In genomic region chr2:226873051-226873620, GRCh38 we compare ENCODE assay signal across 9 cellular contexts. TPM values are rescaled to one million over a fixed set of nuclear protein-coding genes. Genes with fewer than 3 reads are reported as not detected.
A peak's percentile ranks its signal among the peaks of the same experiment; 100 is the strongest.
DNase-seq lines count a peak whose midpoint lies in the region; ATAC-seq and TF ChIP-seq lines count a peak whose summit lies in the region.
"Had no signal": no experiment of that assay in that cellular context is flagged by ENCODE, and none has a peak within 500 bp of the region (broad histone marks: within the 10 kb centered on the region; RNA-seq: fewer than 3 reads in every experiment).

No MANE protein-coding gene starts in this region.

- peak; percentile 55 for ATAC-seq in HG02884 (IDR thresholded peaks at IDR 0.05; ENCODE audit: unreplicated experiment)

- no peak overlapping the region for H2AFZ ChIP-seq in hepatocyte

- peak overlapping the region; percentile 77 for H3K27ac Mint-ChIP-seq in activated CD4-positive, alpha-beta memory T cell treated with anti-CD3 and anti-CD28 coated beads for 36 hours
- H3K27ac Mint-ChIP-seq in activated CD4-positive, alpha-beta memory T cell treated with anti-CD3 and anti-CD28 coated beads, Interleukin-2, amount 10 ng/mL, durations not matched to agents 7 days and 5 days: no peak overlapping the region

- no peaks in the 10 kb centered on the region for H3K79me2 ChIP-seq in hepatocyte

- H3K4me1 ChIP-seq in hepatocyte (ENCODE audit: insufficient read depth): no peaks in the 10 kb centered on the region
- H3K4me1 ChIP-seq in Peyer's patch: no peaks in the 10 kb centered on the region

- intact Hi-C loops in activated CD4-positive, alpha-beta memory T cell treated with anti-CD3 and anti-CD28 coated beads for 36 hours (cut with micrococcal nuclease): loop anchor here (1.0 kb wide), 2 partner anchors 31 to 34 kb away; no protein-coding TSS in a partner anchor

- no peak for TF ChIP-seq POLR2A in Peyer's patch (IDR thresholded peaks at IDR 0.05)

- TF ChIP-seq CTCF in hepatocyte (IDR thresholded peaks at IDR 0.05; ENCODE audit: poor library complexity) (no peak), Peyer's patch (IDR thresholded peaks at IDR 0.05) (no peak)

- 70% methylated on average over 2 of the region's 2 CpGs for WGBS in hepatocyte (ENCODE audit: low lambda C conversion rate, missing lambda C conversion rate)

- no peaks in the 10 kb centered on the region for H4K20me1 ChIP-seq in hepatocyte (ENCODE audit: insufficient read depth, poor library complexity, severe bottlenecking)

- no peaks in the 10 kb centered on the region for H3K9me3 ChIP-seq in hepatocyte (ENCODE audit: low read depth)
- H3K9me3 ChIP-seq in Peyer's patch: no peaks in the 10 kb centered on the region
- H3K9me3 ChIP-seq: SJSA1 had no signal

- no peaks in the 10 kb centered on the region for H3K9me2 ChIP-seq in hepatocyte (replicated peaks; ENCODE audit: insufficient read depth)

- peaks cover 24% of the 10 kb centered on the region for H3K4me1 Mint-ChIP-seq in activated CD4-positive, alpha-beta memory T cell treated with anti-CD3 and anti-CD28 coated beads for 36 hours (ENCODE audit: low read depth)
- H3K4me1 Mint-ChIP-seq in activated CD4-positive, alpha-beta memory T cell treated with anti-CD3 and anti-CD28 coated beads, Interleukin-2, amount 10 ng/mL, durations not matched to agents 7 days and 5 days: peaks cover 15% of the 10 kb centered on the region

- H3K27me3 ChIP-seq in hepatocyte: no peaks in the 10 kb centered on the region
- no peaks in the 10 kb centered on the region for H3K27me3 ChIP-seq in Peyer's patch
- H3K27me3 ChIP-seq: SJSA1 had no signal

- H3K27ac ChIP-seq in hepatocyte: no peak overlapping the region
- H3K27ac ChIP-seq in Peyer's patch: no peak overlapping the region
- H3K27ac ChIP-seq: SJSA1 had no signal

- H3K36me3 ChIP-seq in hepatocyte (replicated peaks; ENCODE audit: insufficient read depth, low read depth) (no peaks in the 10 kb centered on the region), Peyer's patch (no peaks in the 10 kb centered on the region)
- H3K36me3 ChIP-seq: SJSA1 had no signal

- H3K36me3 Mint-ChIP-seq in activated CD4-positive, alpha-beta memory T cell treated with anti-CD3 and anti-CD28 coated beads for 36 hours: peaks cover 56% of the 10 kb centered on the region
- peaks cover 36% of the 10 kb centered on the region for H3K36me3 Mint-ChIP-seq in activated CD4-positive, alpha-beta memory T cell treated with anti-CD3 and anti-CD28 coated beads, Interleukin-2, amount 10 ng/mL, durations not matched to agents 7 days and 5 days (ENCODE audit: low read depth)

- CTCF ChIA-PET in activated CD4-positive, alpha-beta memory T cell treated with anti-CD3 and anti-CD28 coated beads for 36 hours (lab: Charles Lee): interaction anchor here (1.0 to 1.3 kb wide), 2 partner anchors 71 to 112 kb away, joined by 3 to 4 read pairs; no protein-coding TSS in a partner anchor
- CTCF ChIA-PET in activated CD4-positive, alpha-beta memory T cell treated with anti-CD3 and anti-CD28 coated beads, Interleukin-2, amount 10 ng/mL, durations not matched to agents 7 days and 5 days (lab: Charles Lee): interaction anchor here (0.7 to 0.9 kb wide), 2 partner anchors 87 to 112 kb away, joined by 3 to 5 read pairs; no protein-coding TSS in a partner anchor

- no peak overlapping the region for H3K4me3 Mint-ChIP-seq in activated CD4-positive, alpha-beta memory T cell treated with anti-CD3 and anti-CD28 coated beads for 36 hours
- no peak overlapping the region for H3K4me3 Mint-ChIP-seq in activated CD4-positive, alpha-beta memory T cell treated with anti-CD3 and anti-CD28 coated beads, Interleukin-2, amount 10 ng/mL, durations not matched to agents 7 days and 5 days

- no peaks in the 10 kb centered on the region for H3K9me3 Mint-ChIP-seq in activated CD4-positive, alpha-beta memory T cell treated with anti-CD3 and anti-CD28 coated beads for 36 hours
- no peaks in the 10 kb centered on the region for H3K9me3 Mint-ChIP-seq in activated CD4-positive, alpha-beta memory T cell treated with anti-CD3 and anti-CD28 coated beads, Interleukin-2, amount 10 ng/mL, durations not matched to agents 7 days and 5 days

- H3K4me3 ChIP-seq in hepatocyte (no peak overlapping the region), Peyer's patch (no peak overlapping the region)
- H3K4me3 ChIP-seq: SJSA1 had no signal

- H3K27me3 Mint-ChIP-seq in activated CD4-positive, alpha-beta memory T cell treated with anti-CD3 and anti-CD28 coated beads for 36 hours: no peaks in the 10 kb centered on the region
- H3K27me3 Mint-ChIP-seq in activated CD4-positive, alpha-beta memory T cell treated with anti-CD3 and anti-CD28 coated beads, Interleukin-2, amount 10 ng/mL, durations not matched to agents 7 days and 5 days: no peaks in the 10 kb centered on the region

- POLR2A ChIA-PET in activated CD4-positive, alpha-beta memory T cell treated with anti-CD3 and anti-CD28 coated beads for 36 hours (lab: Charles Lee): interaction anchor here (1.3 to 1.5 kb wide), 2 partner anchors 29 to 38 kb away, joined by 3 to 16 read pairs; partner anchors contain the start of gene RHBDD1
- POLR2A ChIA-PET in activated CD4-positive, alpha-beta memory T cell treated with anti-CD3 and anti-CD28 coated beads, Interleukin-2, amount 10 ng/mL, durations not matched to agents 7 days and 5 days (lab: Charles Lee): interaction anchor here (1.2 kb wide), 1 partner anchor 37 kb away, joined by 6 read pairs; the partner anchor contains the start of gene RHBDD1

- DNase-seq in activated CD4-positive, alpha-beta memory T cell treated with anti-CD3 and anti-CD28 coated beads for 36 hours: peak; percentile 24
- DNase-seq in activated CD4-positive, alpha-beta memory T cell treated with anti-CD3 and anti-CD28 coated beads, Interleukin-2, amount 10 ng/mL, durations not matched to agents 7 days and 5 days: no peak
- DNase-seq in RPMI7951 (ENCODE audit: low read depth) (peak; percentile 89), C1 segment of cervical spinal cord (lab: John Stamatoyannopoulos, UW) (no peak), hepatocyte (ENCODE audit: low spot score) (no peak), Peyer's patch (no peak)
- DNase-seq in stimulated activated CD4-positive, alpha-beta T cell treated with anti-CD3 and anti-CD28 coated beads, Interleukin-2, amount 100 ng/mL, for 48 hours: peak; percentile 5 to 8

- H3K4me2 ChIP-seq in hepatocyte: no peak overlapping the region

RNA-seq across cellular contexts. Expression of gene RHBDD1, which starts 37.3 kb away (rescaled TPM):
- 10 to 100 TPM; 38.0 to 41.1 TPM for total RNA-seq in activated CD4-positive, alpha-beta memory T cell treated with anti-CD3 and anti-CD28 coated beads for 36 hours
- 10 to 100 TPM; 38.1 to 43.0 TPM for total RNA-seq in activated CD4-positive, alpha-beta memory T cell treated with anti-CD3 and anti-CD28 coated beads, Interleukin-2, amount 10 ng/mL, durations not matched to agents 7 days and 5 days
- total RNA-seq in RPMI7951 (2014; rRNA removed; shearing (Covaris generic)): 7.9 and 11.0 TPM in 2 replicates
- total RNA-seq in hepatocyte (16.2 and 20.1 TPM in 2 replicates), Peyer's patch (10 to 100 TPM; 12.6 to 68.5 (median 30.6) TPM)
- polyA plus RNA-seq in hepatocyte: 13.1 and 20.9 TPM in 2 replicates

Comparison
In these comparisons a context has a peak if more than half of its experiments do, and no peak if none do; other contexts are left out.
1. DNase-seq: peak in activated CD4-positive, alpha-beta memory T cell treated with anti-CD3 and anti-CD28 coated beads for 36 hours (single experiment), RPMI7951 (single experiment) and stimulated activated CD4-positive, alpha-beta T cell treated with anti-CD3 and anti-CD28 coated beads, Interleukin-2, amount 100 ng/mL, for 48 hours (2 of 2); none in activated CD4-positive, alpha-beta memory T cell treated with anti-CD3 and anti-CD28 coated beads, Interleukin-2, amount 10 ng/mL, durations not matched to agents 7 days and 5 days (single experiment), C1 segment of cervical spinal cord (0 of 14), hepatocyte (single experiment) and Peyer's patch (0 of 3).